23 cellular contexts compared by ENCODE assay signal in genomic region chr9:36034234-36034633, GRCh38. TPM values are rescaled to one million over a fixed set of nuclear protein-coding genes. Genes with fewer than 3 reads are reported as not detected.
A peak's percentile ranks its signal among the peaks of the same experiment; 100 is the strongest.
DNase-seq lines count a peak whose midpoint lies in the region; ATAC-seq, FAIRE-seq and TF ChIP-seq lines count a peak whose summit lies in the region.
"Had no signal": no experiment of that assay in that cellular context is flagged by ENCODE, and none has a peak within 500 bp of the region (broad histone marks: within the 10 kb centered on the region; RNA-seq: fewer than 3 reads in every experiment).

No MANE protein-coding gene starts in this region.

- H3K27ac ChIP-seq in HepG2 (ENCODE audit: extremely low read length, insufficient read depth, low read length) (no peak overlapping the region), right lobe of liver (no peak overlapping the region), IMR-90 (ENCODE audit: insufficient read depth, low read length) (no peak overlapping the region), Peyer's patch (no peak overlapping the region)
- H3K27ac ChIP-seq: 22Rv1, A549, BLaER1 had no signal

- no peaks in the 10 kb centered on the region for H3K79me2 ChIP-seq in HepG2 (ENCODE audit: insufficient read depth, low read length)

- peaks cover 33% of the 10 kb centered on the region for H3K4me1 Mint-ChIP-seq in nephron

- no peak overlapping the region for H3K56ac ChIP-seq in IMR-90 (ENCODE audit: extremely low read depth, insufficient read depth, low read length)

- H3K4me3 ChIP-seq in HepG2 (replicated peaks in 1 of 3; ENCODE audit: insufficient read depth in 1 of 3, low read depth in 2 of 3, low read length in 3 of 3) (no peak overlapping the region), right lobe of liver (no peak overlapping the region), IMR-90 (ENCODE audit: insufficient read depth, low read depth, low read length) (no peak overlapping the region), Peyer's patch (no peak overlapping the region)
- H3K4me3 ChIP-seq: A549, BLaER1 had no signal

- dilution Hi-C loops in IMR-90 (cut with HindIII; ENCODE audit: low sequenced_read_pairs, unreplicated experiment) = no loop called here

- H3K4me1 ChIP-seq in HepG2 (ENCODE audit: insufficient read depth, low read length) = peaks cover 43% of the 10 kb centered on the region
- no peaks in the 10 kb centered on the region for H3K4me1 ChIP-seq in right lobe of liver
- H3K4me1 ChIP-seq in IMR-90 (ENCODE audit: control insufficient read depth, insufficient read depth, low read length) = peaks cover 17% of the 10 kb centered on the region
- H3K4me1 ChIP-seq in Peyer's patch = peaks cover 0 to 15% (median 4%) of the 10 kb centered on the region in 4 donors
- H3K4me1 ChIP-seq: Caco-2 had no signal

- H2AK5ac ChIP-seq in IMR-90 (ENCODE audit: low read depth, low read length) = peak overlapping the region; percentile 74; the same call in 1 of the 2 replicates

- no peaks in the 10 kb centered on the region for H3K9me3 Mint-ChIP-seq in nephron
- H3K9me3 Mint-ChIP-seq: CD14-positive monocyte; CD8-positive, alpha-beta T cell had no signal

- BruUV-seq in HepG2 (replicated peaks; lab: Mats Ljungman, UMichigan) = no TSS peak
- BruUV-seq in IMR-90 (replicated peaks; lab: Mats Ljungman, UMichigan) = no TSS peak

- H3K79me1 ChIP-seq in IMR-90 (ENCODE audit: low read depth in 1 of 2, low read length in 2 of 2) = peaks cover 11 to 30% of the 10 kb centered on the region in 2 experiments

- H4K8ac ChIP-seq in IMR-90 (ENCODE audit: low read depth in 2 of 2, low read length in 2 of 2) = peak overlapping the region; percentile 42 to 46; a peak in 2 of 4 replicates

- H4K20me1 ChIP-seq in HepG2 (ENCODE audit: insufficient read depth, low read length) (no peaks in the 10 kb centered on the region), IMR-90 (ENCODE audit: insufficient read depth, low read length) (peaks cover under 1% of the 10 kb centered on the region; the same call in 1 of the 2 replicates)

- DNase-seq in HepG2 (ENCODE audit: low spot score) (peak; percentile 40), right lobe of liver (no peak), IMR-90 (no peak), NCI-H345 (lab: John Stamatoyannopoulos, UW) (no peak), Peyer's patch (no peak)
- DNase-seq: AML-193; C1 segment of cervical spinal cord; Caco-2; Calu3; CD4-positive, CD25-positive, alpha-beta regulatory T cell; CD8-positive, alpha-beta T cell; DMS79 treated with DMSO at 0.1 percent for 48 hours; GF-D8 had no signal

- H3K9me1 ChIP-seq in IMR-90 (ENCODE audit: insufficient read depth, low read length) = peaks cover 12% of the 10 kb centered on the region

- H4K91ac ChIP-seq in IMR-90 (ENCODE audit: insufficient read depth, low read depth, low read length) = peak overlapping the region; percentile 55; the same call in 1 of the 2 replicates

- H2BK120ac ChIP-seq in IMR-90 (ENCODE audit: low read depth, low read length) = peak overlapping the region; percentile 75

- peak overlapping the region; percentile 91; the same call in 2 of the 3 replicates for H2BK15ac ChIP-seq in IMR-90 (ENCODE audit: low read depth, low read length)

- no peak overlapping the region for H3K27ac Mint-ChIP-seq in nephron
- H3K27ac Mint-ChIP-seq: B cell; CD14-positive monocyte; CD4-positive, CD25-positive, alpha-beta regulatory T cell; CD8-positive, alpha-beta T cell had no signal

- H3K18ac ChIP-seq in IMR-90 (ENCODE audit: low read depth, low read length) = peak overlapping the region; percentile 49; the same call in 1 of the 2 replicates

- WGBS in HepG2 (ENCODE audit: low lambda C conversion rate) = 25% methylated on average over 5 of the region's 5 CpGs
- WGBS in right lobe of liver (ENCODE audit: insufficient coverage, low coverage, low lambda C conversion rate, missing lambda C conversion rate) = 59% methylated on average over 5 of the region's 5 CpGs
- no CpG with 5 or more reads among the region's 5 CpGs for WGBS in IMR-90 (ENCODE audit: extremely low coverage in 2 of 2, insufficient read length in 1 of 2), 2 experiments

- no peak overlapping the region for H3K23ac ChIP-seq in IMR-90 (ENCODE audit: low read depth, low read length)

- ATAC-seq in HepG2 = no peak
- ATAC-seq in right lobe of liver = no peak
- no peak for ATAC-seq in IMR-90 (ENCODE audit: low read depth)
- ATAC-seq: A549; CD8-positive, alpha-beta T cell had no signal

- TF ChIP-seq EP300 in HepG2 (IDR thresholded peaks at IDR 0.05; ENCODE audit: low read depth in 2 of 2, low read length in 2 of 2) (no peak), HepG2 (CRISPR knock-in tag; IDR thresholded peaks at IDR 0.05; ENCODE audit: borderline replicate concordance) (no peak)

- peak overlapping the region; percentile 79; the same call in 1 of the 2 replicates for H3K4ac ChIP-seq in IMR-90 (ENCODE audit: low read depth, low read length)

- FAIRE-seq in HepG2 (lab: Jason Lieb, UNC) = no peak
- FAIRE-seq: A549, D721Med, G401.6, GM12891, GM19239 had no signal

- TF ChIP-seq POLR2A in HepG2 (IDR thresholded peaks at IDR 0.05; ENCODE audit: insufficient read depth in 1 of 2, low read depth in 2 of 2, low read length in 2 of 2) (no peak), right lobe of liver (IDR thresholded peaks at IDR 0.05) (no peak), IMR-90 (IDR thresholded peaks at IDR 0.05; ENCODE audit: low read depth, low read length) (no peak), Peyer's patch (IDR thresholded peaks at IDR 0.05) (no peak)

- no peak overlapping the region; the same call in 1 of the 2 replicates for H3K14ac ChIP-seq in IMR-90 (replicated peaks; ENCODE audit: low read depth, low read length)

- no peaks in the 10 kb centered on the region for H3K36me3 ChIP-seq in HepG2 (replicated peaks in 1 of 2; ENCODE audit: control insufficient read depth in 1 of 2, insufficient read depth in 2 of 2, low read length in 2 of 2)
- no peaks in the 10 kb centered on the region for H3K36me3 ChIP-seq in right lobe of liver
- H3K36me3 ChIP-seq in IMR-90 (ENCODE audit: control insufficient read depth, insufficient read depth, low read length) = no peaks in the 10 kb centered on the region; the same call in 1 of the 2 replicates
- no peaks in the 10 kb centered on the region for H3K36me3 ChIP-seq in Peyer's patch
- H3K36me3 ChIP-seq: BLaER1 had no signal

- H3K4me2 ChIP-seq in HepG2 (ENCODE audit: low read depth, low read length) (peak overlapping the region; percentile 13; the same call in 1 of the 2 replicates), IMR-90 (ENCODE audit: low read depth, low read length) (no peak overlapping the region)
- H3K4me2 ChIP-seq: A549, BLaER1 had no signal

- no peak overlapping the region for H3K9ac ChIP-seq in HepG2 (ENCODE audit: insufficient read depth, low read depth, low read length)
- no peak overlapping the region for H3K9ac ChIP-seq in IMR-90 (ENCODE audit: low read depth, low read length)
- H3K9ac ChIP-seq: BLaER1 had no signal

- intact Hi-C loops in HepG2 (cut with micrococcal nuclease; ENCODE audit: unreplicated experiment) = no loop called here
- intact Hi-C loops in right lobe of liver (cut with DNase I) = no loop called here
- intact Hi-C loops in IMR-90 (cut with micrococcal nuclease) = no loop called here

- POLR2A ChIA-PET in HepG2 (lab: Yijun Ruan, JAX) = no interaction called here
- POLR2A ChIA-PET in IMR-90 (lab: Charles Lee; ENCODE audit: unreplicated experiment) = no interaction called here

- H2BK5ac ChIP-seq in IMR-90 (ENCODE audit: low read depth, low read length, poor library complexity, severe bottlenecking) = peak overlapping the region; percentile 16

- H3K36me3 Mint-ChIP-seq in nephron (ENCODE audit: low read depth) = no peaks in the 10 kb centered on the region
- H3K36me3 Mint-ChIP-seq: CD14-positive monocyte; CD4-positive, CD25-positive, alpha-beta regulatory T cell had no signal

- H3K9me3 ChIP-seq in HepG2 (ENCODE audit: low read length) (no peaks in the 10 kb centered on the region), right lobe of liver (no peaks in the 10 kb centered on the region), IMR-90 (ENCODE audit: control insufficient read depth, insufficient read depth, low read length) (no peaks in the 10 kb centered on the region), Peyer's patch (no peaks in the 10 kb centered on the region)
- H3K9me3 ChIP-seq: A549, BLaER1, Caco-2 had no signal

- H4K5ac ChIP-seq in IMR-90 (ENCODE audit: low read depth, low read length) = no peak overlapping the region

- H3K4me3 Mint-ChIP-seq in nephron = peak overlapping the region in 2 of 3 experiments; percentile 33 to 47
- H3K4me3 Mint-ChIP-seq: B cell; CD8-positive, alpha-beta T cell had no signal

- no peak overlapping the region for H2AK9ac ChIP-seq in IMR-90 (replicated peaks; ENCODE audit: low read depth, low read length, poor library complexity)

- H2AFZ ChIP-seq in HepG2 (ENCODE audit: low read length) = no peak overlapping the region
- no peak overlapping the region for H2AFZ ChIP-seq in IMR-90 (replicated peaks; ENCODE audit: low read length, poor library complexity)

- CTCF ChIA-PET in HepG2 (lab: Yijun Ruan, JAX; ENCODE audit: low intra/inter-chr PET ratio, low total read pairs) (no interaction called here), IMR-90 (lab: Yijun Ruan, JAX) (no interaction called here)

- peaks cover 0 to 4% of the 10 kb centered on the region in 2 experiments; a peak in 1 of 5 replicates for H3K27me3 ChIP-seq in HepG2 (ENCODE audit: control insufficient read depth in 1 of 2, insufficient read depth in 2 of 2, low read length in 2 of 2)
- H3K27me3 ChIP-seq in right lobe of liver = no peaks in the 10 kb centered on the region
- H3K27me3 ChIP-seq in IMR-90 (ENCODE audit: control insufficient read depth, insufficient read depth, low read length) = no peaks in the 10 kb centered on the region
- H3K27me3 ChIP-seq in Peyer's patch = no peaks in the 10 kb centered on the region
- H3K27me3 ChIP-seq: BLaER1 had no signal

- peaks cover 3% of the 10 kb centered on the region for H3K27me3 Mint-ChIP-seq in nephron (ENCODE audit: low read depth)
- H3K27me3 Mint-ChIP-seq: B cell had no signal

- in situ Hi-C loops in HepG2 (cut with HindIII; ENCODE audit: extremely low pct_ligation_motif_present, low pct_unique_long_range_greater_than_20kb) = no loop called here
- in situ Hi-C loops in IMR-90 (cut with MboI; ENCODE audit: low sequenced_read_pairs) = no loop called here

- peak overlapping the region; percentile 70; the same call in 1 of the 2 replicates for H2BK20ac ChIP-seq in IMR-90 (ENCODE audit: low read depth, low read length)

- TF ChIP-seq CTCF in HepG2 (CRISPR knock-in tag; IDR thresholded peaks at IDR 0.05) = no peak
- TF ChIP-seq CTCF in right lobe of liver (IDR thresholded peaks at IDR 0.05) = no peak
- no peak for TF ChIP-seq CTCF in IMR-90 (conservative IDR thresholded peaks at IDR 0.05; ENCODE audit: low read depth, low read length)
- TF ChIP-seq CTCF in nephron (IDR thresholded peaks at IDR 0.05; ENCODE audit: unreplicated experiment in 3 of 3) = no peak
- TF ChIP-seq CTCF in Peyer's patch (IDR thresholded peaks at IDR 0.05) = no peak

- TF ChIP-seq RAD21 in HepG2 (CRISPR knock-in tag; IDR thresholded peaks at IDR 0.05) = no peak
- TF ChIP-seq RAD21 in IMR-90 (IDR thresholded peaks at IDR 0.05; ENCODE audit: low read length) = no peak

RNA-seq across cellular contexts. Expression of gene RECK, which starts 2.5 kb away (rescaled TPM):
- total RNA-seq in HepG2 (2016; rRNA removed; fragmentation: Illumina TruSeq; extraction: Trizol) = 2.3 and 3.1 TPM in 2 replicates
- total RNA-seq in HepG2 (2016; cell fraction: cytosol; rRNA removed; fragmentation: Illumina TruSeq; extraction: Trizol; ENCODE audit: low read depth) = 2.0 and 3.0 TPM in 2 replicates
- total RNA-seq in HepG2 (2016; cell fraction: insoluble cytoplasmic fraction; rRNA removed; fragmentation: Illumina TruSeq; extraction: Trizol) = 2.5 and 3.3 TPM in 2 replicates
- total RNA-seq in HepG2 (2016; cell fraction: membrane; rRNA removed; fragmentation: Illumina TruSeq; extraction: Trizol) = 2.6 and 3.6 TPM in 2 replicates
- total RNA-seq in HepG2 (2016; cell fraction: nucleus; rRNA removed; fragmentation: Illumina TruSeq; extraction: Trizol) = 2.1 and 3.0 TPM in 2 replicates
- 4.8 and 5.1 TPM in 2 replicates for polyA plus RNA-seq in HepG2 (2011; rRNA removed)
- polyA plus RNA-seq in HepG2 (2011; cell fraction: cytosol; rRNA removed) = 3.0 and 4.2 TPM in 2 replicates
- 1.7 and 2.0 TPM in 2 replicates for polyA plus RNA-seq in HepG2 (2011; cell fraction: nucleus; rRNA removed)
- 4.0 and 5.9 TPM in 2 replicates for polyA plus RNA-seq in HepG2 (2012)
- polyA plus RNA-seq in HepG2 (2016; cell fraction: cytosol; fragmentation: Illumina TruSeq; extraction: Trizol; ENCODE audit: low read depth) = 3.6 and 5.0 TPM in 2 replicates
- 3.2 and 3.4 TPM in 2 replicates for polyA plus RNA-seq in HepG2 (2016; cell fraction: insoluble cytoplasmic fraction; fragmentation: Illumina TruSeq; extraction: Trizol; ENCODE audit: low read depth)
- polyA plus RNA-seq in HepG2 (2016; cell fraction: membrane; fragmentation: Illumina TruSeq; extraction: Trizol; ENCODE audit: low read depth) = 3.2 and 4.2 TPM in 2 replicates
- 5.2 and 6.8 TPM in 2 replicates for polyA plus RNA-seq in HepG2 (2016; cell fraction: nucleus; fragmentation: Illumina TruSeq; extraction: Trizol; ENCODE audit: insufficient read depth, low read depth)
- 1.0 and 3.0 TPM in 2 replicates for polyA minus RNA-seq in HepG2 (2011; rRNA and poly(A)+ RNA removed; ENCODE audit: low replicate concordance)
- polyA minus RNA-seq in HepG2 (2011; cell fraction: cytosol; rRNA and poly(A)+ RNA removed) = 2.1 and 2.7 TPM in 2 replicates
- polyA minus RNA-seq in HepG2 (2011; cell fraction: nucleus; rRNA and poly(A)+ RNA removed) = 3.0 and 4.0 TPM in 2 replicates
- 1 to 10 TPM; 2.0 to 6.2 (median 2.6) TPM for total RNA-seq in right lobe of liver
- total RNA-seq in IMR-90 (2012; rRNA removed) = 23.5 and 27.2 TPM in 2 replicates
- 38.5 and 44.0 TPM in 2 replicates for polyA plus RNA-seq in IMR-90 (2012; rRNA removed)
- polyA plus RNA-seq in IMR-90 (2012; cell fraction: cytosol; rRNA removed) = 20.8 and 23.4 TPM in 2 replicates
- 17.3 and 54.7 TPM in 2 replicates for polyA plus RNA-seq in IMR-90 (2012; cell fraction: nucleus; rRNA removed; ENCODE audit: low replicate concordance)
- total RNA-seq in Peyer's patch = 1 to 10 TPM; 1.9 to 8.3 (median 5.9) TPM
